ENCODE assay signal across 19 cellular contexts in the genomic region with DNA sequence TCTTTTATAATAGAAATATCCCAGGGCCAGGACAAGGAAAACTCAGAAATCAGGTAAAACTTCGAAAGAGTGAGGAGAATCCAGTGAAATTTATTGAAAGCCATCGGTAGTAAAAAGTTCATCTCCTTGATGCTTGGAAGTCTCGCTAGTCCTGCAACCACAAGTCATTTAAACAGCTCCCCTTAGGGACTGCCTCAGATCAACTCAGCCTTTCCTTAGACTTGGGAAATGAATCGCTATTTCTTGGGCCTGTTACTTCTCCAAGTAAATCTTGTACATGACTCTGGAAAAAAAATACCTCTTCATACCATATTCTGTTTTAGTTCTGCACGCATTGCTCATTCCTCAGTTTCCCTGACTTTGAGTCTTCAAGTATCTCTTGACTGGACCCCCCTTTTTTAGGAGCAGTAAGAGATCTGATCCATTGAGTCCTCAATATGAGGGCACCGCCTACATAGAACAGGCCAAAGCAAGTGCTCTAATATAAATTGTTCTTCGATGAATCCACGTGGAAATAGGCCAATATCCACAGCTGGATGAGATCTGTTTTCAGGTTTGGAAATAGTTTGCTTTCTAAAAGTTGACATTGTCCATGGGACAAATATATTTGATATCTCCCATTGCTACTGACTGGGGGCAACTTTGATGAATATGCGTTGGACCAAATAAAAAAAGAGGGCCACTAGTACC.
"Had no signal": no experiment of that assay in that cellular context is flagged by ENCODE, and none has a peak within 500 bp of the region (broad histone marks: within the 10 kb centered on the region; RNA-seq: fewer than 3 reads in every experiment).

No MANE protein-coding gene starts in this region.

- H3K9me3 ChIP-seq: thyroid gland had no signal

- H3K27me3 ChIP-seq: thyroid gland had no signal

- H3K9me3 Mint-ChIP-seq: activated naive CD8-positive, alpha-beta T cell treated with anti-CD3 and anti-CD28 coated beads for 36 hours; activated T-cell treated with anti-CD3 and anti-CD28 coated beads, Interleukin-2, amount 50 U/mL, for 4 hours; activated T-helper 2 cell treated with anti-CD3 and anti-CD28 coated beads, Interferon-gamma antibody, Interleukin-2, Interleukin-4, amounts not matched to agents 10 μg/mL and 5 μg/mL and 100 μg/mL, durations not matched to agents 14 hours and 24 hours and 36 hours had no signal

- H3K4me3 ChIP-seq: lung, thyroid gland had no signal

- ATAC-seq: activated T-cell treated with anti-CD3 and anti-CD28 coated beads, Interleukin-2, amount 50 U/mL, for 4 hours; left lobe of liver; naive thymus-derived CD4-positive, alpha-beta T cell had no signal

- H3K4me1 ChIP-seq: thyroid gland had no signal

- H3K36me3 Mint-ChIP-seq: activated naive CD8-positive, alpha-beta T cell treated with anti-CD3 and anti-CD28 coated beads for 36 hours; naive thymus-derived CD4-positive, alpha-beta T cell had no signal

- H3K4me1 Mint-ChIP-seq: activated naive CD8-positive, alpha-beta T cell treated with anti-CD3 and anti-CD28 coated beads for 36 hours; naive thymus-derived CD4-positive, alpha-beta T cell had no signal

- H3K27ac Mint-ChIP-seq: activated naive CD8-positive, alpha-beta T cell treated with anti-CD3 and anti-CD28 coated beads for 36 hours; activated T-helper 2 cell treated with anti-CD3 and anti-CD28 coated beads, Interferon-gamma antibody, Interleukin-2, Interleukin-4, amounts not matched to agents 10 μg/mL and 5 μg/mL and 100 μg/mL, durations not matched to agents 14 hours and 24 hours and 36 hours; naive thymus-derived CD4-positive, alpha-beta T cell; progenitor cell of endocrine pancreas had no signal

- H3K4me3 Mint-ChIP-seq: activated naive CD8-positive, alpha-beta T cell treated with anti-CD3 and anti-CD28 coated beads for 36 hours; activated T-cell treated with anti-CD3 and anti-CD28 coated beads, Interleukin-2, amount 50 U/mL, for 4 hours; naive thymus-derived CD4-positive, alpha-beta T cell had no signal

- DNase-seq: activated CD4-positive, alpha-beta T cell treated with anti-CD3 and anti-CD28 coated beads for 1 hour; activated CD4-positive, alpha-beta T cell treated with anti-CD3 and anti-CD28 coated beads, Interleukin-2, amount 50 U/mL, for 1 hour; activated CD8-positive, alpha-beta memory T cell treated with anti-CD3 and anti-CD28 coated beads, Interleukin-2, amount 50 U/mL, for 48 hours; activated naive CD4-positive, alpha-beta T cell; activated naive CD8-positive, alpha-beta T cell treated with anti-CD3 and anti-CD28 coated beads for 36 hours; activated T-cell treated with anti-CD3 and anti-CD28 coated beads, Interleukin-2, amount 50 U/mL, for 4 hours; amniotic stem cell; cortex of kidney; naive thymus-derived CD4-positive, alpha-beta T cell; retina; stimulated activated CD4-positive, alpha-beta T cell treated with anti-CD3 and anti-CD28 coated beads, Interleukin-4, amount 100 ng/mL, for 24 hours; stimulated activated naive CD4-positive, alpha-beta T cell treated with Interleukin-2 at 50 U/mL for 16 hours; T-helper 1 cell; thyroid gland had no signal

- H3K27ac ChIP-seq: epithelial cell of prostate, thyroid gland had no signal

- H3K27me3 Mint-ChIP-seq: progenitor cell of endocrine pancreas had no signal

- H3K36me3 ChIP-seq: thyroid gland had no signal
